In the genomic region with DNA sequence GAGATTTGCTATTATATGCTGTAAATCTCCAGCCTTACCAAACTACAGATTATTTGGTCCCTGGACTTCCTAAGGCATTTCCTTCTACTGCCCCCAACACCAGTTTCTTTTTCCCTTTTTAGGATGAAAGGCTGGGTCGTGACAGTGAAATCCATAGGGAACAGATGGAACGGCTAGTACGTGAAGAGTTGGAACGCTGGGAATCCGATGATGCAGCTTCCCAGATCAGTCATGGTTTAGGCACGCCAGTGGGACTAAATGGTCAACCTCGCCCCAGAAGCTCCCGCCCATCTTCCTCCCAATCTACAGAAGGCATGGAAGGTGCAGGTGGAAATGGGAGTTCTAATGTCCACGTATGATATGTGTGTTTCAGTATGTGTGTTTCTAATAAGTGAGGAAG, we compare ENCODE assay signal across 5 cellular contexts.
"Had no signal": no experiment of that assay in that cellular context is flagged by ENCODE, and none has a peak within 500 bp of the region (broad histone marks: within the 10 kb centered on the region; RNA-seq: fewer than 3 reads in every experiment).

No MANE protein-coding gene starts in this region.

- H3K27ac Mint-ChIP-seq: GM23338 had no signal

- ATAC-seq: GM23338, K562 had no signal

- DNase-seq: H9, HCEC 1CT, IMR-90 had no signal

- H3K9me3 Mint-ChIP-seq: GM23338, H9 had no signal

- H3K4me3 ChIP-seq: GM23338, K562 had no signal

- H3K4me2 ChIP-seq: GM23338 had no signal

- H2AFZ ChIP-seq: GM23338 had no signal

- H3K4me3 Mint-ChIP-seq: GM23338, H9 had no signal

- H3K4me1 Mint-ChIP-seq: GM23338 had no signal
